In the genomic region with DNA sequence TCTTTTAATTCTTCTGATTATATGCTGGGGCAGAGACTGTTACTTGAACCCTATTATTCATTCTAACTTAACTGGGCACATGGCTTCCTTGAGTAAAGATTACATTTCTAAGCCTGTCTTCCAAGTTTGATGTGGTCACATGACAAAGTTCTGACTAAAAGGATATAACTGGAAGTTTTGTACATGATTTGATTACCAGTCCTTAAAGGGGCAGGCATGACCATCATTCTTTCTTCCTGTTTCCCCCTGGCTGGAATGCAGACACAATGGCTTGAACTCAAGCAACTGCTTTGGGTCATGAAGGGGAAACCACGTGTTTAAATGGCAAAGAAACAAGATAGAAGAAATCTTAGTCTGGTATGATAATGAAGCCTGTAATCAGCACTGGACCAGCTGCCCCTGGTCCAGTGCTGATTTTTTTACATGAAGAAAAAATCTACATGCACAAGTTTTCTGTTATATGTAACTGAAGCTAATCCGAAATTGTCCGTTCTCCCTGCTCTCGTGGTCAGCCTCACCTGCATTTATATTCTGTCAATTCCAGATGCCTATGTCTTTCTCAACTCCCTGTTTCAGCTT, we compare ENCODE assay signal across 1 cellular context.
TF ChIP-seq lines count a peak whose summit lies in the region.

No MANE protein-coding gene starts in this region.

TF ChIP-seq in WTC11, 78 proteins besides CTCF, POLR2A, EP300 and RAD21 (continued from another document):
- TF ChIP-seq ATF2 (CRISPR knock-in tag; IDR thresholded peaks at IDR 0.05; ENCODE audit: borderline replicate concordance, low read depth) = no peak
- TF ChIP-seq GRHL2 (CRISPR knock-in tag; IDR thresholded peaks at IDR 0.05; ENCODE audit: insufficient replicate concordance, severe bottlenecking) = no peak
- TF ChIP-seq ZNF396 (CRISPR knock-in tag; IDR thresholded peaks at IDR 0.05; ENCODE audit: borderline replicate concordance) = no peak
- no peak for TF ChIP-seq IRF2 (CRISPR knock-in tag; IDR thresholded peaks at IDR 0.05; ENCODE audit: borderline replicate concordance, low read depth)
